20 cellular contexts compared by ENCODE assay signal in genomic region chr2:167049659-167050058, GRCh38.
"Had no signal": no experiment of that assay in that cellular context is flagged by ENCODE, and none has a peak within 500 bp of the region (broad histone marks: within the 10 kb centered on the region; RNA-seq: fewer than 3 reads in every experiment).

No MANE protein-coding gene starts in this region.

- H3K27ac Mint-ChIP-seq: dendritic cell treated with granulocyte-macrophage colony-stimulating factor and Interleukin-4, amounts not matched to agents 40 ng/mL and 50 ng/mL, for 4 days; effector memory CD8-positive, alpha-beta T cell; naive thymus-derived CD4-positive, alpha-beta T cell; stimulated activated effector memory CD8-positive, alpha-beta T cell treated with anti-CD3 and anti-CD28 coated beads, Interleukin-12 subunit alpha, Interleukin-12 subunit beta, amount 100 ng/mL, for 72 hours had no signal

- H3K4me3 ChIP-seq: esophagus muscularis mucosa, right atrium auricular region, sigmoid colon, tibial artery, upper lobe of right lung, vagina had no signal

- H3K27me3 ChIP-seq: esophagus muscularis mucosa, heart left ventricle, neutrophil, right atrium auricular region, sigmoid colon, tibial artery, upper lobe of right lung, vagina had no signal

- H3K27me3 Mint-ChIP-seq: dendritic cell treated with granulocyte-macrophage colony-stimulating factor and Interleukin-4, amounts not matched to agents 40 ng/mL and 50 ng/mL, for 4 days; effector memory CD8-positive, alpha-beta T cell; naive thymus-derived CD4-positive, alpha-beta T cell had no signal

- H3K4me1 Mint-ChIP-seq: naive thymus-derived CD4-positive, alpha-beta T cell; stimulated activated effector memory CD8-positive, alpha-beta T cell treated with anti-CD3 and anti-CD28 coated beads, Interleukin-12 subunit alpha, Interleukin-12 subunit beta, amount 100 ng/mL, for 72 hours had no signal

- H3K36me3 ChIP-seq: esophagus muscularis mucosa, heart left ventricle, neutrophil, right atrium auricular region, sigmoid colon, tibial artery, upper lobe of right lung, vagina had no signal

- H3K4me1 ChIP-seq: heart left ventricle, right atrium auricular region, tibial artery, upper lobe of right lung, vagina had no signal

- H3K4me3 Mint-ChIP-seq: dendritic cell treated with granulocyte-macrophage colony-stimulating factor and Interleukin-4, amounts not matched to agents 40 ng/mL and 50 ng/mL, for 4 days; effector memory CD8-positive, alpha-beta T cell; naive thymus-derived CD4-positive, alpha-beta T cell; stimulated activated effector memory CD8-positive, alpha-beta T cell treated with anti-CD3 and anti-CD28 coated beads, Interleukin-12 subunit alpha, Interleukin-12 subunit beta, amount 100 ng/mL, for 72 hours had no signal

- DNase-seq: effector memory CD8-positive, alpha-beta T cell; heart left ventricle; hypothalamus; kidney glomerular epithelial cell; mammary epithelial cell; naive thymus-derived CD4-positive, alpha-beta T cell; sigmoid colon; small intestine; stimulated activated CD4-positive, alpha-beta T cell treated with anti-CD3 and anti-CD28 coated beads, Interleukin-4, amount 100 ng/mL, for 1 hour; stimulated activated CD8-positive, alpha-beta memory T cell treated with anti-CD3 and anti-CD28 coated beads, Interleukin-4, amount 100 ng/mL, for 48 hours; stimulated activated naive CD8-positive, alpha-beta T cell treated with anti-CD3 and anti-CD28 coated beads, Interleukin-15, Interleukin-2, amounts not matched to agents 100 U/mL and 50 U/mL, for 24 hours; tibial artery; upper lobe of right lung had no signal

- H3K27ac ChIP-seq: epithelial cell of prostate, esophagus muscularis mucosa, heart left ventricle, neutrophil, right atrium auricular region, sigmoid colon, tibial artery, upper lobe of right lung, vagina had no signal

- H3K9me3 Mint-ChIP-seq: dendritic cell treated with granulocyte-macrophage colony-stimulating factor and Interleukin-4, amounts not matched to agents 40 ng/mL and 50 ng/mL, for 4 days had no signal

- H3K36me3 Mint-ChIP-seq: naive thymus-derived CD4-positive, alpha-beta T cell; stimulated activated effector memory CD8-positive, alpha-beta T cell treated with anti-CD3 and anti-CD28 coated beads, Interleukin-12 subunit alpha, Interleukin-12 subunit beta, amount 100 ng/mL, for 72 hours had no signal
